Comparison of ENCODE assay signal across 2 cellular contexts in genomic region chr3:171789759-171790505, GRCh38.
TF ChIP-seq lines count a peak whose summit lies in the region.

No MANE protein-coding gene starts in this region.

TF ChIP-seq in HEK293, 187 proteins besides CTCF, POLR2A, EP300 and RAD21:
- TF ChIP-seq SETDB1 (IDR thresholded peaks at IDR 0.05; ENCODE audit: insufficient read length, low read length) (peak; percentile 23), ZSCAN30 (tag by site-specific recombination; IDR thresholded peaks at IDR 0.05) (no peak)
TF ChIP-seq in HEK293: peak in this region for 1.

TF ChIP-seq in H1, 55 proteins besides CTCF, POLR2A, EP300 and RAD21:
- TF ChIP-seq EZH2 (IDR thresholded peaks at IDR 0.05; ENCODE audit: low read depth, low read length, severe bottlenecking), result no peak
- TF ChIP-seq YY1 (IDR thresholded peaks at IDR 0.05; ENCODE audit: low read depth, low read length), result no peak
- no peak for TF ChIP-seq RXRA (IDR thresholded peaks at IDR 0.05; ENCODE audit: insufficient read depth, low read depth, low read length)
- TF ChIP-seq, protein P1, sequence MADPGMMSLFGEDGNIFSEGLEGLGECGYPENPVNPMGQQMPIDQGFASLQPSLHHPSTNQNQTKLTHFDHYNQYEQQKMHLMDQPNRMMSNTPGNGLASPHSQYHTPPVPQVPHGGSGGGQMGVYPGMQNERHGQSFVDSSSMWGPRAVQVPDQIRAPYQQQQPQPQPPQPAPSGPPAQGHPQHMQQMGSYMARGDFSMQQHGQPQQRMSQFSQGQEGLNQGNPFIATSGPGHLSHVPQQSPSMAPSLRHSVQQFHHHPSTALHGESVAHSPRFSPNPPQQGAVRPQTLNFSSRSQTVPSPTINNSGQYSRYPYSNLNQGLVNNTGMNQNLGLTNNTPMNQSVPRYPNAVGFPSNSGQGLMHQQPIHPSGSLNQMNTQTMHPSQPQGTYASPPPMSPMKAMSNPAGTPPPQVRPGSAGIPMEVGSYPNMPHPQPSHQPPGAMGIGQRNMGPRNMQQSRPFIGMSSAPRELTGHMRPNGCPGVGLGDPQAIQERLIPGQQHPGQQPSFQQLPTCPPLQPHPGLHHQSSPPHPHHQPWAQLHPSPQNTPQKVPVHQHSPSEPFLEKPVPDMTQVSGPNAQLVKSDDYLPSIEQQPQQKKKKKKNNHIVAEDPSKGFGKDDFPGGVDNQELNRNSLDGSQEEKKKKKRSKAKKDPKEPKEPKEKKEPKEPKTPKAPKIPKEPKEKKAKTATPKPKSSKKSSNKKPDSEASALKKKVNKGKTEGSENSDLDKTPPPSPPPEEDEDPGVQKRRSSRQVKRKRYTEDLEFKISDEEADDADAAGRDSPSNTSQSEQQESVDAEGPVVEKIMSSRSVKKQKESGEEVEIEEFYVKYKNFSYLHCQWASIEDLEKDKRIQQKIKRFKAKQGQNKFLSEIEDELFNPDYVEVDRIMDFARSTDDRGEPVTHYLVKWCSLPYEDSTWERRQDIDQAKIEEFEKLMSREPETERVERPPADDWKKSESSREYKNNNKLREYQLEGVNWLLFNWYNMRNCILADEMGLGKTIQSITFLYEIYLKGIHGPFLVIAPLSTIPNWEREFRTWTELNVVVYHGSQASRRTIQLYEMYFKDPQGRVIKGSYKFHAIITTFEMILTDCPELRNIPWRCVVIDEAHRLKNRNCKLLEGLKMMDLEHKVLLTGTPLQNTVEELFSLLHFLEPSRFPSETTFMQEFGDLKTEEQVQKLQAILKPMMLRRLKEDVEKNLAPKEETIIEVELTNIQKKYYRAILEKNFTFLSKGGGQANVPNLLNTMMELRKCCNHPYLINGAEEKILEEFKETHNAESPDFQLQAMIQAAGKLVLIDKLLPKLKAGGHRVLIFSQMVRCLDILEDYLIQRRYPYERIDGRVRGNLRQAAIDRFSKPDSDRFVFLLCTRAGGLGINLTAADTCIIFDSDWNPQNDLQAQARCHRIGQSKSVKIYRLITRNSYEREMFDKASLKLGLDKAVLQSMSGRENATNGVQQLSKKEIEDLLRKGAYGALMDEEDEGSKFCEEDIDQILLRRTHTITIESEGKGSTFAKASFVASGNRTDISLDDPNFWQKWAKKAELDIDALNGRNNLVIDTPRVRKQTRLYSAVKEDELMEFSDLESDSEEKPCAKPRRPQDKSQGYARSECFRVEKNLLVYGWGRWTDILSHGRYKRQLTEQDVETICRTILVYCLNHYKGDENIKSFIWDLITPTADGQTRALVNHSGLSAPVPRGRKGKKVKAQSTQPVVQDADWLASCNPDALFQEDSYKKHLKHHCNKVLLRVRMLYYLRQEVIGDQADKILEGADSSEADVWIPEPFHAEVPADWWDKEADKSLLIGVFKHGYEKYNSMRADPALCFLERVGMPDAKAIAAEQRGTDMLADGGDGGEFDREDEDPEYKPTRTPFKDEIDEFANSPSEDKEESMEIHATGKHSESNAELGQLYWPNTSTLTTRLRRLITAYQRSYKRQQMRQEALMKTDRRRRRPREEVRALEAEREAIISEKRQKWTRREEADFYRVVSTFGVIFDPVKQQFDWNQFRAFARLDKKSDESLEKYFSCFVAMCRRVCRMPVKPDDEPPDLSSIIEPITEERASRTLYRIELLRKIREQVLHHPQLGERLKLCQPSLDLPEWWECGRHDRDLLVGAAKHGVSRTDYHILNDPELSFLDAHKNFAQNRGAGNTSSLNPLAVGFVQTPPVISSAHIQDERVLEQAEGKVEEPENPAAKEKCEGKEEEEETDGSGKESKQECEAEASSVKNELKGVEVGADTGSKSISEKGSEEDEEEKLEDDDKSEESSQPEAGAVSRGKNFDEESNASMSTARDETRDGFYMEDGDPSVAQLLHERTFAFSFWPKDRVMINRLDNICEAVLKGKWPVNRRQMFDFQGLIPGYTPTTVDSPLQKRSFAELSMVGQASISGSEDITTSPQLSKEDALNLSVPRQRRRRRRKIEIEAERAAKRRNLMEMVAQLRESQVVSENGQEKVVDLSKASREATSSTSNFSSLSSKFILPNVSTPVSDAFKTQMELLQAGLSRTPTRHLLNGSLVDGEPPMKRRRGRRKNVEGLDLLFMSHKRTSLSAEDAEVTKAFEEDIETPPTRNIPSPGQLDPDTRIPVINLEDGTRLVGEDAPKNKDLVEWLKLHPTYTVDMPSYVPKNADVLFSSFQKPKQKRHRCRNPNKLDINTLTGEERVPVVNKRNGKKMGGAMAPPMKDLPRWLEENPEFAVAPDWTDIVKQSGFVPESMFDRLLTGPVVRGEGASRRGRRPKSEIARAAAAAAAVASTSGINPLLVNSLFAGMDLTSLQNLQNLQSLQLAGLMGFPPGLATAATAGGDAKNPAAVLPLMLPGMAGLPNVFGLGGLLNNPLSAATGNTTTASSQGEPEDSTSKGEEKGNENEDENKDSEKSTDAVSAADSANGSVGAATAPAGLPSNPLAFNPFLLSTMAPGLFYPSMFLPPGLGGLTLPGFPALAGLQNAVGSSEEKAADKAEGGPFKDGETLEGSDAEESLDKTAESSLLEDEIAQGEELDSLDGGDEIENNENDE (IDR thresholded peaks at IDR 0.05; ENCODE audit: insufficient replicate concordance, low read length), result no peak
- TF ChIP-seq, protein P2, sequence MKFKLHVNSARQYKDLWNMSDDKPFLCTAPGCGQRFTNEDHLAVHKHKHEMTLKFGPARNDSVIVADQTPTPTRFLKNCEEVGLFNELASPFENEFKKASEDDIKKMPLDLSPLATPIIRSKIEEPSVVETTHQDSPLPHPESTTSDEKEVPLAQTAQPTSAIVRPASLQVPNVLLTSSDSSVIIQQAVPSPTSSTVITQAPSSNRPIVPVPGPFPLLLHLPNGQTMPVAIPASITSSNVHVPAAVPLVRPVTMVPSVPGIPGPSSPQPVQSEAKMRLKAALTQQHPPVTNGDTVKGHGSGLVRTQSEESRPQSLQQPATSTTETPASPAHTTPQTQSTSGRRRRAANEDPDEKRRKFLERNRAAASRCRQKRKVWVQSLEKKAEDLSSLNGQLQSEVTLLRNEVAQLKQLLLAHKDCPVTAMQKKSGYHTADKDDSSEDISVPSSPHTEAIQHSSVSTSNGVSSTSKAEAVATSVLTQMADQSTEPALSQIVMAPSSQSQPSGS (IDR thresholded peaks at IDR 0.05; ENCODE audit: low read length), result no peak
- no peak for TF ChIP-seq NRF1 (IDR thresholded peaks at IDR 0.05; ENCODE audit: low read depth, low read length)
- TF ChIP-seq HDAC6 (IDR thresholded peaks at IDR 0.05; ENCODE audit: low read depth, low read length), result no peak
- no peak for TF ChIP-seq NANOG (IDR thresholded peaks at IDR 0.05; ENCODE audit: insufficient read depth, low read depth, low read length, poor library complexity, severe bottlenecking)
- TF ChIP-seq ASH2L (IDR thresholded peaks at IDR 0.05; ENCODE audit: low read length), result no peak
- TF ChIP-seq CBX5 (IDR thresholded peaks at IDR 0.05; ENCODE audit: low read depth, low read length), result no peak
- no peak for TF ChIP-seq SRF (IDR thresholded peaks at IDR 0.05; ENCODE audit: low read depth, low read length)
- no peak for TF ChIP-seq JUN (IDR thresholded peaks at IDR 0.05; ENCODE audit: low read depth, low read length)
- no peak for TF ChIP-seq PHF8 (conservative IDR thresholded peaks at IDR 0.05; ENCODE audit: low read depth, low read length)
- TF ChIP-seq RBBP5 (IDR thresholded peaks at IDR 0.05; ENCODE audit: borderline replicate concordance, low read depth, low read length), result no peak
- TF ChIP-seq TEAD4 (IDR thresholded peaks at IDR 0.05; ENCODE audit: low read depth, low read length), result no peak
